Comparison of ENCODE assay signal across 11 cellular contexts in genomic region chr19:40809358-40810086, GRCh38. TPM values are rescaled to one million over a fixed set of nuclear protein-coding genes. Genes with fewer than 3 reads are reported as not detected.
DNase-seq lines count a peak whose midpoint lies in the region; ATAC-seq, FAIRE-seq and TF ChIP-seq lines count a peak whose summit lies in the region.
"Had no signal": no experiment of that assay in that cellular context is flagged by ENCODE, and none has a peak within 500 bp of the region (broad histone marks: within the 10 kb centered on the region; RNA-seq: fewer than 3 reads in every experiment).

No MANE protein-coding gene starts in this region.

- H3K9me2 ChIP-seq in GM23248 (ENCODE audit: insufficient read depth) = no peaks in the 10 kb centered on the region

- peaks cover 59% of the 10 kb centered on the region for H3K79me2 ChIP-seq in GM23248 (ENCODE audit: insufficient read depth)
- H3K79me2 ChIP-seq: parathyroid adenoma had no signal

- peaks cover 21% of the 10 kb centered on the region for H3K4me1 ChIP-seq in A549
- peaks cover 14% of the 10 kb centered on the region for H3K4me1 ChIP-seq in GM23248 (ENCODE audit: insufficient read depth)

- H3K27ac Mint-ChIP-seq in nephron = peak overlapping the region in 1 of 3 experiments; percentile 90

- no peak for TF ChIP-seq RAD21 in A549 (conservative IDR thresholded peaks at IDR 0.05 in 1 of 2, IDR thresholded peaks at IDR 0.05 in 1 of 2)

- peaks cover 15% of the 10 kb centered on the region; the same call in 1 of the 2 replicates for H3F3A ChIP-seq in GM23248 (ENCODE audit: insufficient read depth)

- FAIRE-seq in A549 (lab: Jason Lieb, UNC) = no peak

- TF ChIP-seq EP300 in A549 (IDR thresholded peaks at IDR 0.05) = no peak

- H3K4me3 ChIP-seq in A549 (no peak overlapping the region), GM23248 (no peak overlapping the region), dorsolateral prefrontal cortex (peak overlapping the region in 19 of 59 donors; percentile 47 to 70 (median 60))
- H3K4me3 ChIP-seq: PC-9 had no signal

- H3K9me3 Mint-ChIP-seq in nephron = no peaks in the 10 kb centered on the region

- peaks cover 16% of the 10 kb centered on the region for H3K36me3 Mint-ChIP-seq in nephron (ENCODE audit: low read depth)

- no peak for DNase-seq in A549 (ENCODE audit: low read depth in 1 of 2, low spot score in 1 of 2)
- no peak for DNase-seq in GM23248
- no peak for DNase-seq in dorsolateral prefrontal cortex
- DNase-seq in amygdala (lab: John Stamatoyannopoulos, UW) = no peak
- DNase-seq in caudate nucleus (lab: John Stamatoyannopoulos, UW) = no peak
- DNase-seq in midbrain (lab: John Stamatoyannopoulos, UW) = no peak
- no peak for DNase-seq in NCI-H82 treated with DMSO at 0.1 percent for 48 hours (lab: John Stamatoyannopoulos, UW; ENCODE audit: unreplicated experiment)
- DNase-seq: NCI-H1436 treated with DMSO at 0.1 percent for 48 hours, PC-9 had no signal

- 0 out of 2 replicates have a peak, but pooled peaks cover 9% of the 10 kb centered on the region for H3K36me3 ChIP-seq in GM23248 (ENCODE audit: low read depth)

- TF ChIP-seq POLR2A in A549 (IDR thresholded peaks at IDR 0.05; ENCODE audit: low read length) = no peak

- peak overlapping the region; percentile 69 to 95 (median 75) for H3K4me3 Mint-ChIP-seq in nephron

- H3K9ac ChIP-seq in GM23248 = peak overlapping the region; percentile 60; the same call in 1 of the 2 replicates
- H3K9ac ChIP-seq: parathyroid adenoma had no signal

- no peak overlapping the region for H2AFZ ChIP-seq in GM23248
- H2AFZ ChIP-seq: parathyroid adenoma, PC-9 had no signal

- no peaks in the 10 kb centered on the region for H3K9me3 ChIP-seq in A549
- H3K9me3 ChIP-seq in GM23248 (ENCODE audit: low read depth) = no peaks in the 10 kb centered on the region

- POLR2A ChIA-PET in A549 (lab: Yijun Ruan, JAX) = no interaction called here

- no peaks in the 10 kb centered on the region for H3K27me3 ChIP-seq in GM23248 (replicated peaks; ENCODE audit: insufficient read depth)
- no peaks in the 10 kb centered on the region for H3K27me3 ChIP-seq in dorsolateral prefrontal cortex

- WGBS in A549 (ENCODE audit: missing lambda C conversion rate) = 95% methylated on average over 39 of the region's 39 CpGs
- 89 to 90% methylated on average over 35 to 39 of the region's 39 CpGs for WGBS in GM23248 (ENCODE audit: low coverage in 1 of 2, low lambda C conversion rate in 2 of 2, missing lambda C conversion rate in 2 of 2), 2 experiments

- peaks cover 7% of the 10 kb centered on the region for H3K27me3 Mint-ChIP-seq in nephron (ENCODE audit: low read depth)

- 0 out of 2 replicates have a peak, but pooled peaks cover 4% of the 10 kb centered on the region for H4K20me1 ChIP-seq in GM23248 (ENCODE audit: insufficient read depth)

- H3K27ac ChIP-seq in A549 = no peak overlapping the region
- peak overlapping the region; percentile 49; the same call in 1 of the 2 replicates for H3K27ac ChIP-seq in GM23248
- H3K27ac ChIP-seq in dorsolateral prefrontal cortex = peak overlapping the region in 38 of 59 donors; percentile 6 to 98 (median 76)
- H3K27ac ChIP-seq in caudate nucleus (ENCODE audit: low read depth, low read length) = no peak overlapping the region
- H3K27ac ChIP-seq: parathyroid adenoma, PC-9 had no signal

- intact Hi-C loops in dorsolateral prefrontal cortex (cut with DNase I) = loop anchor here in 1 of 2 donors (5.0 kb wide), 1 partner anchor 92 kb away; the partner anchor contains the start of genes COQ8B and ITPKC

- in situ Hi-C loops in GM23248 (cut with MboI) = no loop called here

- CTCF ChIA-PET in A549 (lab: Yijun Ruan, JAX) = interaction anchor here (0.8 to 15.7 kb wide), 5 partner anchors 10 to 175 kb away, joined by 3 to 162 read pairs (median 3); partner anchors contain the start of gene EGLN2

- no peak for TF ChIP-seq CTCF in A549 (IDR thresholded peaks at IDR 0.05)
- no peak for TF ChIP-seq CTCF in dorsolateral prefrontal cortex (IDR thresholded peaks at IDR 0.05 in 54 of 56, conservative IDR thresholded peaks at IDR 0.05 in 2 of 56; ENCODE audit: low read depth in 1 of 56, partially characterized antibody in 56 of 56)
- TF ChIP-seq CTCF in nephron (IDR thresholded peaks at IDR 0.05; ENCODE audit: unreplicated experiment in 3 of 3) = no peak

- ATAC-seq in A549 = no peak

- peaks cover 63% of the 10 kb centered on the region for H3K4me1 Mint-ChIP-seq in nephron

- H3K4me2 ChIP-seq in A549 = no peak overlapping the region
- H3K4me2 ChIP-seq in GM23248 (ENCODE audit: unreplicated experiment) = no peak overlapping the region
- H3K4me2 ChIP-seq: PC-9 had no signal

TF ChIP-seq in A549, 52 proteins besides CTCF, POLR2A, EP300 and RAD21 (continues in another document):
- TF ChIP-seq MAFK (IDR thresholded peaks at IDR 0.05; ENCODE audit: partially characterized antibody) (no peak), NFE2L2 (conservative IDR thresholded peaks at IDR 0.05; ENCODE audit: low read length) (no peak), CBX2 (IDR thresholded peaks at IDR 0.05; ENCODE audit: borderline replicate concordance, low read depth) (no peak), RCOR1 (IDR thresholded peaks at IDR 0.05; ENCODE audit: low read depth, low read length) (no peak), HOXB13 (CRISPR knock-in tag; IDR thresholded peaks at IDR 0.05; ENCODE audit: low read depth) (no peak), JUNB (IDR thresholded peaks at IDR 0.05) (no peak), TP53 (CRISPR knock-in tag; IDR thresholded peaks at IDR 0.05) (no peak), SREBF2 (IDR thresholded peaks at IDR 0.05) (no peak), CEBPB (IDR thresholded peaks at IDR 0.05) (no peak), PBX3 (IDR thresholded peaks at IDR 0.05) (0 out of 2 replicates have a peak, but pooled peaks have one; percentile 20)

RNA-seq across cellular contexts. Expression of gene EGLN2, which starts 10.5 kb away (rescaled TPM):
- polyA plus RNA-seq in A549 (2011; rRNA removed) (34.7 and 45.5 TPM in 2 replicates), A549 (2017; fragmentation: RNase III; extraction: RNeasy Plus Mini Kit Qiagen cat#74134 plus additional on column Dnase treatment) (79.2 to 81.4 TPM (median 80.3 TPM) in 3 replicates), GM23248 (2016; fragmentation: Nextera tagmentation; extraction: Ambion mirVana) (52.5 and 61.2 TPM in 2 replicates)
- polyA plus RNA-seq in A549 (2012; cell fraction: cytosol; rRNA removed) = 107 and 141 TPM in 2 replicates
- polyA plus RNA-seq in A549 (2012; cell fraction: nucleus; rRNA removed) = 199 and 212 TPM in 2 replicates
- 72.7 and 78.7 TPM in 2 replicates for polyA minus RNA-seq in A549 (2011; rRNA and poly(A)+ RNA removed)
- 80.6 and 83.3 TPM in 2 replicates for total RNA-seq in GM23248 (2014; rRNA removed; shearing (Covaris generic))
- total RNA-seq in dorsolateral prefrontal cortex = 100 to 1,000 TPM in 69 of 120 experiments, 10 to 100 TPM in 51; 73.7 to 138 (median 102) TPM

RNA-seq across cellular contexts. Expression of gene RAB4B, which starts 31.5 kb away (rescaled TPM):
- 20.7 and 25.0 TPM in 2 replicates for polyA plus RNA-seq in A549 (2011; rRNA removed)
- 30.0 and 35.6 TPM in 2 replicates for polyA plus RNA-seq in A549 (2012; cell fraction: cytosol; rRNA removed)
- 39.3 and 46.0 TPM in 2 replicates for polyA plus RNA-seq in A549 (2012; cell fraction: nucleus; rRNA removed)
- polyA plus RNA-seq in A549 (2017; fragmentation: RNase III; extraction: RNeasy Plus Mini Kit Qiagen cat#74134 plus additional on column Dnase treatment) = 17.1 to 23.3 TPM (median 22.9 TPM) in 3 replicates
- polyA minus RNA-seq in A549 (2011; rRNA and poly(A)+ RNA removed) = 6.9 and 13.6 TPM in 2 replicates
- total RNA-seq in GM23248 (2014; rRNA removed; shearing (Covaris generic)) = 20.7 and 25.6 TPM in 2 replicates
- polyA plus RNA-seq in GM23248 (2016; fragmentation: Nextera tagmentation; extraction: Ambion mirVana) = 23.2 and 24.6 TPM in 2 replicates
- 100 to 1,000 TPM in 6 of 120 experiments, 10 to 100 TPM in 114; 42.2 to 113 (median 77.4) TPM for total RNA-seq in dorsolateral prefrontal cortex

RNA-seq across cellular contexts. Expression of gene MIA, which starts 34.2 kb away (rescaled TPM):
- polyA plus RNA-seq in A549 (2011; rRNA removed) (not detected in 2 replicates), A549 (2017; fragmentation: RNase III; extraction: RNeasy Plus Mini Kit Qiagen cat#74134 plus additional on column Dnase treatment) (not detected in 3 replicates), GM23248 (2016; fragmentation: Nextera tagmentation; extraction: Ambion mirVana) (not detected in 2 replicates)
- not detected in 2 replicates for polyA plus RNA-seq in A549 (2012; cell fraction: cytosol; rRNA removed)
- polyA plus RNA-seq in A549 (2012; cell fraction: nucleus; rRNA removed) = 0.48 and 2.0 TPM in 2 replicates
- polyA minus RNA-seq in A549 (2011; rRNA and poly(A)+ RNA removed) = 1.8 TPM in 1 of 2 replicates, not detected in the other
- not detected in 2 replicates for total RNA-seq in GM23248 (2014; rRNA removed; shearing (Covaris generic))
- 10 to 100 TPM in 4 of 120 experiments, 1 to 10 TPM in 53, not detected in 63; 1.4 to 14.0 (median 2.9) TPM for total RNA-seq in dorsolateral prefrontal cortex

RNA-seq across cellular contexts. Expression of gene CYP2A6, which starts 40.7 kb away (rescaled TPM):
- not detected in 2 replicates for polyA plus RNA-seq in A549 (2011; rRNA removed)
- 0.03 TPM in 1 of 2 replicates, not detected in the other for polyA plus RNA-seq in A549 (2012; cell fraction: cytosol; rRNA removed)
- 0.05 TPM in 1 of 2 replicates, not detected in the other for polyA plus RNA-seq in A549 (2012; cell fraction: nucleus; rRNA removed)
- not detected in 3 replicates for polyA plus RNA-seq in A549 (2017; fragmentation: RNase III; extraction: RNeasy Plus Mini Kit Qiagen cat#74134 plus additional on column Dnase treatment)
- polyA minus RNA-seq in A549 (2011; rRNA and poly(A)+ RNA removed) = not detected in 2 replicates
- total RNA-seq in GM23248 (2014; rRNA removed; shearing (Covaris generic)) = not detected in 2 replicates
- not detected in 2 replicates for polyA plus RNA-seq in GM23248 (2016; fragmentation: Nextera tagmentation; extraction: Ambion mirVana)
- total RNA-seq in dorsolateral prefrontal cortex = 1 to 10 TPM in 5 of 120 experiments, under 1 TPM in 20, not detected in 95; 0.18 to 1.7 (median 0.63) TPM
- total RNA-seq: PC-9 had no signal

RNA-seq across cellular contexts. Expression of gene SNRPA, which starts 58.5 kb away (rescaled TPM):
- polyA plus RNA-seq in A549 (2011; rRNA removed) (235 and 236 TPM in 2 replicates), A549 (2017; fragmentation: RNase III; extraction: RNeasy Plus Mini Kit Qiagen cat#74134 plus additional on column Dnase treatment) (141 to 155 TPM (median 143 TPM) in 3 replicates), GM23248 (2016; fragmentation: Nextera tagmentation; extraction: Ambion mirVana) (50.1 and 58.5 TPM in 2 replicates)
- 265 and 288 TPM in 2 replicates for polyA plus RNA-seq in A549 (2012; cell fraction: cytosol; rRNA removed)
- 267 and 341 TPM in 2 replicates for polyA plus RNA-seq in A549 (2012; cell fraction: nucleus; rRNA removed)
- polyA minus RNA-seq in A549 (2011; rRNA and poly(A)+ RNA removed) = 390 and 504 TPM in 2 replicates
- total RNA-seq in GM23248 (2014; rRNA removed; shearing (Covaris generic)) = 30.6 and 35.3 TPM in 2 replicates
- 10 to 100 TPM; 22.7 to 66.6 (median 39.6) TPM for total RNA-seq in dorsolateral prefrontal cortex

Comparison
In these comparisons a context has a peak if more than half of its experiments do, and no peak if none do; other contexts are left out.
1. H3K27ac ChIP-seq: peak in GM23248 (single experiment) and dorsolateral prefrontal cortex (38 of 59); none in A549 (0 of 2) and caudate nucleus (single experiment).